Comparison of ENCODE assay signal across 9 cellular contexts in genomic region chr17:59621771-59622170, GRCh38. TPM values are rescaled to one million over a fixed set of nuclear protein-coding genes. Genes with fewer than 3 reads are reported as not detected.
DNase-seq lines count a peak whose midpoint lies in the region; ATAC-seq and TF ChIP-seq lines count a peak whose summit lies in the region.
"Had no signal": no experiment of that assay in that cellular context is flagged by ENCODE, and none has a peak within 500 bp of the region (broad histone marks: within the 10 kb centered on the region; RNA-seq: fewer than 3 reads in every experiment).

No MANE protein-coding gene starts in this region.

- no peak for TF ChIP-seq CTCF in RWPE2 (IDR thresholded peaks at IDR 0.05; ENCODE audit: poor library complexity, severe bottlenecking)
- TF ChIP-seq CTCF in epithelial cell of proximal tubule (conservative IDR thresholded peaks at IDR 0.05; ENCODE audit: low read depth, low read length) = no peak
- TF ChIP-seq CTCF in prostate gland (IDR thresholded peaks at IDR 0.05) = no peak

- no peak for ATAC-seq in RWPE2 (ENCODE audit: low read depth)
- no peak for ATAC-seq in GM21367 (IDR thresholded peaks at IDR 0.05; ENCODE audit: unreplicated experiment)

- H3K27me3 ChIP-seq in GM23248 (replicated peaks; ENCODE audit: insufficient read depth) (no peaks in the 10 kb centered on the region), RWPE2 (ENCODE audit: insufficient read depth, poor library complexity, severe bottlenecking) (no peaks in the 10 kb centered on the region), prostate gland (replicated peaks; ENCODE audit: insufficient read depth) (no peaks in the 10 kb centered on the region)

- H2AFZ ChIP-seq in GM23248 = no peak overlapping the region

- H3F3A ChIP-seq in GM23248 (ENCODE audit: insufficient read depth) = peaks cover 42% of the 10 kb centered on the region

- H3K4me1 ChIP-seq in GM23248 (ENCODE audit: insufficient read depth) = peaks cover 55% of the 10 kb centered on the region
- H3K4me1 ChIP-seq in RWPE2 (ENCODE audit: insufficient read depth, poor library complexity, severe bottlenecking) = peaks cover 42% of the 10 kb centered on the region
- peaks cover 7% of the 10 kb centered on the region for H3K4me1 ChIP-seq in prostate gland (replicated peaks)

- H3K36me3 ChIP-seq in GM23248 (ENCODE audit: low read depth) = no peaks in the 10 kb centered on the region; the same call in 1 of the 2 replicates
- H3K36me3 ChIP-seq in RWPE2 (ENCODE audit: low read depth) = peaks cover 50% of the 10 kb centered on the region
- no peaks in the 10 kb centered on the region for H3K36me3 ChIP-seq in prostate gland

- peaks cover 50% of the 10 kb centered on the region for H4K20me1 ChIP-seq in GM23248 (ENCODE audit: insufficient read depth)

- H3K4me3 ChIP-seq in GM23248 = peak overlapping the region; percentile 99
- peak overlapping the region; percentile 97 for H3K4me3 ChIP-seq in RWPE2 (ENCODE audit: severe bottlenecking)
- H3K4me3 ChIP-seq in epithelial cell of proximal tubule (ENCODE audit: low read depth, low read length) = peak overlapping the region; percentile 96
- peak overlapping the region in 1 of 2 donors; percentile 88 for H3K4me3 ChIP-seq in prostate gland

- WGBS in GM23248 (ENCODE audit: low coverage in 1 of 2, low lambda C conversion rate in 2 of 2, missing lambda C conversion rate in 2 of 2), 2 experiments = 2 to 7% methylated on average over 4 of the region's 4 CpGs
- WGBS in prostate gland = 21% methylated on average over 4 of the region's 4 CpGs

- peak overlapping the region; percentile 100 for H3K4me2 ChIP-seq in GM23248 (ENCODE audit: unreplicated experiment)

- H3K9me3 ChIP-seq in GM23248 (ENCODE audit: low read depth) (no peaks in the 10 kb centered on the region), RWPE2 (ENCODE audit: severe bottlenecking) (no peaks in the 10 kb centered on the region), prostate gland (no peaks in the 10 kb centered on the region)

- peaks cover 87% of the 10 kb centered on the region for H3K79me2 ChIP-seq in GM23248 (ENCODE audit: insufficient read depth)

- intact Hi-C loops in prostate gland (cut with DNase I) (loop anchor here (10.0 kb wide), 1 partner anchor 57 kb away; the partner anchor contains the start of gene DHX40), posterior vena cava (cut with DNase I) (loop anchor here in 1 of 2 donors (10.0 kb wide), 1 partner anchor 243 kb away; no protein-coding TSS in a partner anchor)

- no peaks in the 10 kb centered on the region for H3K9me2 ChIP-seq in GM23248 (ENCODE audit: insufficient read depth)

- in situ Hi-C loops in GM23248 (cut with MboI) = no loop called here

- peak; percentile 48 for DNase-seq in GM23248
- DNase-seq in RWPE2 (ENCODE audit: low spot score) = no peak
- no peak for DNase-seq in epithelial cell of proximal tubule (ENCODE audit: low read depth)
- no peak for DNase-seq in prostate gland (ENCODE audit: low spot score)
- DNase-seq in posterior vena cava (ENCODE audit: low spot score) = no peak
- no peak for DNase-seq in globus pallidus (ENCODE audit: low spot score)
- no peak for DNase-seq in C1 segment of cervical spinal cord (lab: John Stamatoyannopoulos, UW)
- DNase-seq: NCI-H1092 had no signal

- H3K27ac ChIP-seq in GM23248 = peak overlapping the region; percentile 20
- no peak overlapping the region for H3K27ac ChIP-seq in RWPE2 (ENCODE audit: poor library complexity, severe bottlenecking)
- peak overlapping the region; percentile 98 to 99 for H3K27ac ChIP-seq in prostate gland

- H3K9ac ChIP-seq in GM23248 = peak overlapping the region; percentile 100

- no peak for TF ChIP-seq POLR2A in prostate gland (IDR thresholded peaks at IDR 0.05)

RNA-seq across cellular contexts. Expression of gene CLTC, which starts 2.1 kb away (rescaled TPM):
- 343 and 439 TPM in 2 replicates for total RNA-seq in GM23248 (2014; rRNA removed; shearing (Covaris generic))
- polyA plus RNA-seq in GM23248 (2016; fragmentation: Nextera tagmentation; extraction: Ambion mirVana) = 162 and 169 TPM in 2 replicates
- total RNA-seq in epithelial cell of proximal tubule (207 and 243 TPM in 2 replicates), prostate gland (100 to 1,000 TPM; 202 to 206 TPM), posterior vena cava (100 to 1,000 TPM; 250 to 254 TPM)

RNA-seq across cellular contexts. Expression of gene DHX40, which starts 56.4 kb away (rescaled TPM):
- total RNA-seq in GM23248 (2014; rRNA removed; shearing (Covaris generic)) = 68.5 and 76.1 TPM in 2 replicates
- polyA plus RNA-seq in GM23248 (2016; fragmentation: Nextera tagmentation; extraction: Ambion mirVana) = 17.9 and 18.9 TPM in 2 replicates
- total RNA-seq in epithelial cell of proximal tubule = 26.5 and 39.7 TPM in 2 replicates
- 10 to 100 TPM; 43.7 to 53.7 TPM for total RNA-seq in prostate gland
- total RNA-seq in posterior vena cava = 10 to 100 TPM; 24.7 to 26.8 TPM
